8 cellular contexts compared by ENCODE assay signal in genomic region chr6:52389264-52389625, GRCh38. TPM values are rescaled to one million over a fixed set of nuclear protein-coding genes. Genes with fewer than 3 reads are reported as not detected.
DNase-seq lines count a peak whose midpoint lies in the region; ATAC-seq and FAIRE-seq lines count a peak whose summit lies in the region.

No MANE protein-coding gene starts in this region.

- peak overlapping the region in 2 of 3 donors; percentile 51 to 76 for H3K27ac Mint-ChIP-seq in IgD-negative memory B cell
- H3K27ac Mint-ChIP-seq in activated naive CD8-positive, alpha-beta T cell treated with anti-CD3 and anti-CD28 coated beads, Interleukin-2, amount 50 U/mL, for 24 hours, result peak overlapping the region; percentile 97

- no peak for ATAC-seq in activated naive CD8-positive, alpha-beta T cell treated with anti-CD3 and anti-CD28 coated beads, Interleukin-2, amount 50 U/mL, for 24 hours
- ATAC-seq in GM21723 (IDR thresholded peaks at IDR 0.05; ENCODE audit: unreplicated experiment) (no peak), HG02852 (IDR thresholded peaks at IDR 0.05; ENCODE audit: unreplicated experiment) (no peak)

- peaks cover 18 to 32% (median 24%) of the 10 kb centered on the region in 10 experiments for H3K4me1 ChIP-seq in BLaER1 treated with 17β-estradiol and CSF1 and Interleukin-3, amounts not matched to agents 10 nM and 100 nM
- H3K4me1 ChIP-seq in mesenchymal stem cell (ENCODE audit: control insufficient read depth, insufficient read depth, low read depth, low read length), result peaks cover 2% of the 10 kb centered on the region

- peaks cover 0 to 15% (median 6%) of the 10 kb centered on the region in 11 experiments; a peak in 7 of 22 replicates for H3K36me3 ChIP-seq in BLaER1 treated with 17β-estradiol and CSF1 and Interleukin-3, amounts not matched to agents 10 nM and 100 nM
- H3K36me3 ChIP-seq in mesenchymal stem cell (ENCODE audit: control insufficient read depth in 1 of 2, insufficient read depth in 2 of 2, low read depth in 1 of 2, low read length in 2 of 2), result no peaks in the 10 kb centered on the region

- H2BK120ac ChIP-seq in mesenchymal stem cell (ENCODE audit: low read depth, low read length), result no peak overlapping the region

- no peak overlapping the region for H3K9ac ChIP-seq in BLaER1 treated with 17β-estradiol and CSF1 and Interleukin-3, amounts not matched to agents 10 nM and 100 nM
- H3K9ac ChIP-seq in mesenchymal stem cell (ENCODE audit: low read length), result no peak overlapping the region

- peaks cover 15 to 23% (median 17%) of the 10 kb centered on the region in 11 experiments for H3K9me3 ChIP-seq in BLaER1 treated with 17β-estradiol and CSF1 and Interleukin-3, amounts not matched to agents 10 nM and 100 nM (replicated peaks in 1 of 11)
- H3K9me3 ChIP-seq in mesenchymal stem cell (ENCODE audit: control insufficient read depth, low read length), result no peaks in the 10 kb centered on the region

- peaks cover 24 to 37% (median 28%) of the 10 kb centered on the region in 3 donors for H3K4me1 Mint-ChIP-seq in IgD-negative memory B cell
- H3K4me1 Mint-ChIP-seq in activated naive CD8-positive, alpha-beta T cell treated with anti-CD3 and anti-CD28 coated beads, Interleukin-2, amount 50 U/mL, for 24 hours, result peaks cover 81% of the 10 kb centered on the region

- no peak overlapping the region for H2BK15ac ChIP-seq in mesenchymal stem cell (ENCODE audit: low read depth, poor library complexity, severe bottlenecking)

- H3K27ac ChIP-seq in BLaER1 treated with 17β-estradiol and CSF1 and Interleukin-3, amounts not matched to agents 10 nM and 100 nM, result peak overlapping the region in 2 of 11 experiments; percentile 1 to 6; a peak in 1 of 22 replicates
- H3K27ac ChIP-seq in mesenchymal stem cell (ENCODE audit: low read length, poor library complexity, severe bottlenecking), result peak overlapping the region; percentile 64

- no peak overlapping the region for H3K18ac ChIP-seq in mesenchymal stem cell (ENCODE audit: low read depth in 1 of 2, low read length in 2 of 2)

- H3K14ac ChIP-seq in mesenchymal stem cell (ENCODE audit: low read length in 2 of 2), result no peak overlapping the region

- H2BK5ac ChIP-seq in mesenchymal stem cell (ENCODE audit: low read depth, low read length, poor library complexity, severe bottlenecking), result no peak overlapping the region

- no peak overlapping the region for H2AK5ac ChIP-seq in mesenchymal stem cell (ENCODE audit: low read length, severe bottlenecking)

- H3K23ac ChIP-seq in mesenchymal stem cell (ENCODE audit: low read length in 2 of 2), result no peak overlapping the region

- DNase-seq in activated naive CD8-positive, alpha-beta T cell treated with anti-CD3 and anti-CD28 coated beads, Interleukin-2, amount 50 U/mL, for 24 hours, result no peak
- DNase-seq in mesenchymal stem cell (no peak), frontal cortex (ENCODE audit: low spot score in 2 of 2) (no peak), NK-92 (lab: John Stamatoyannopoulos, UW; ENCODE audit: unreplicated experiment) (no peak)

- no peaks in the 10 kb centered on the region for H3K9me3 Mint-ChIP-seq in IgD-negative memory B cell
- peaks cover 13% of the 10 kb centered on the region for H3K9me3 Mint-ChIP-seq in activated naive CD8-positive, alpha-beta T cell treated with anti-CD3 and anti-CD28 coated beads, Interleukin-2, amount 50 U/mL, for 24 hours

- FAIRE-seq in frontal cortex (lab: Jason Lieb, UNC), result no peak

- peak overlapping the region; percentile 56 to 77 (median 63); a peak in 21 of 22 replicates for H3K4me2 ChIP-seq in BLaER1 treated with 17β-estradiol and CSF1 and Interleukin-3, amounts not matched to agents 10 nM and 100 nM
- H3K4me2 ChIP-seq in mesenchymal stem cell (ENCODE audit: low read length, poor library complexity, severe bottlenecking), result no peak overlapping the region

- no peak overlapping the region for H2AFZ ChIP-seq in mesenchymal stem cell (ENCODE audit: low read depth, low read length)

- H4K91ac ChIP-seq in mesenchymal stem cell (ENCODE audit: low read length), result no peak overlapping the region

- no peaks in the 10 kb centered on the region for H3K36me3 Mint-ChIP-seq in IgD-negative memory B cell
- H3K36me3 Mint-ChIP-seq in activated naive CD8-positive, alpha-beta T cell treated with anti-CD3 and anti-CD28 coated beads, Interleukin-2, amount 50 U/mL, for 24 hours (ENCODE audit: low read depth), result peaks cover 9% of the 10 kb centered on the region

- 88% methylated on average over 1 of the region's 1 CpG for WGBS in mesenchymal stem cell

- H3K4me3 Mint-ChIP-seq in IgD-negative memory B cell, result no peak overlapping the region
- H3K4me3 Mint-ChIP-seq in activated naive CD8-positive, alpha-beta T cell treated with anti-CD3 and anti-CD28 coated beads, Interleukin-2, amount 50 U/mL, for 24 hours, result peak overlapping the region; percentile 73

- H2BK12ac ChIP-seq in mesenchymal stem cell (ENCODE audit: low read length in 2 of 2), result no peak overlapping the region

- no peaks in the 10 kb centered on the region for H3K27me3 Mint-ChIP-seq in IgD-negative memory B cell
- H3K27me3 Mint-ChIP-seq in activated naive CD8-positive, alpha-beta T cell treated with anti-CD3 and anti-CD28 coated beads, Interleukin-2, amount 50 U/mL, for 24 hours, result no peaks in the 10 kb centered on the region

- H4K20me1 ChIP-seq in BLaER1 treated with 17β-estradiol and CSF1 and Interleukin-3, amounts not matched to agents 10 nM and 100 nM, result peaks cover 0 to 52% (median 0%) of the 10 kb centered on the region in 11 experiments; a peak in 4 of 22 replicates

- H3K79me1 ChIP-seq in mesenchymal stem cell (replicated peaks; ENCODE audit: low read length, poor library complexity, severe bottlenecking), result peaks cover 7% of the 10 kb centered on the region

- no peak overlapping the region for H3K4ac ChIP-seq in mesenchymal stem cell (ENCODE audit: low read depth in 1 of 2, low read length in 2 of 2)

- H4K8ac ChIP-seq in mesenchymal stem cell (ENCODE audit: low read length), result no peak overlapping the region

- H3K4me3 ChIP-seq in BLaER1 treated with 17β-estradiol and CSF1 and Interleukin-3, amounts not matched to agents 10 nM and 100 nM, result no peak overlapping the region
- no peak overlapping the region for H3K4me3 ChIP-seq in mesenchymal stem cell (ENCODE audit: insufficient read depth in 1 of 2, low read depth in 1 of 2, low read length in 2 of 2)

- no peaks in the 10 kb centered on the region for H3K27me3 ChIP-seq in BLaER1 treated with 17β-estradiol and CSF1 and Interleukin-3, amounts not matched to agents 10 nM and 100 nM
- H3K27me3 ChIP-seq in mesenchymal stem cell (ENCODE audit: control insufficient read depth in 1 of 2, insufficient read depth in 1 of 2, low read length in 2 of 2), result no peaks in the 10 kb centered on the region

RNA-seq across cellular contexts. Expression of gene PAQR8, which starts 27.3 kb away (rescaled TPM):
- polyA plus RNA-seq in IgD-negative memory B cell, result 6.4 TPM
- 2.3 TPM for polyA plus RNA-seq in mesenchymal stem cell (2013, experiment 1 of 2)
- 2.4 TPM for polyA plus RNA-seq in mesenchymal stem cell (2013, experiment 2 of 2)
- total RNA-seq in frontal cortex, result 12.6 TPM

RNA-seq across cellular contexts. Expression of gene EFHC1, which starts 30.9 kb away (rescaled TPM):
- polyA plus RNA-seq in IgD-negative memory B cell, result 7.1 TPM
- 12.4 TPM for polyA plus RNA-seq in mesenchymal stem cell (2013, experiment 1 of 2)
- polyA plus RNA-seq in mesenchymal stem cell (2013, experiment 2 of 2), result 12.0 TPM
- total RNA-seq in frontal cortex, result 22.4 TPM
